In genomic region chr18:80037300-80037699, GRCh38 we compare ENCODE assay signal across 21 cellular contexts.
"Had no signal": no experiment of that assay in that cellular context is flagged by ENCODE, and none has a peak within 500 bp of the region (broad histone marks: within the 10 kb centered on the region; RNA-seq: fewer than 3 reads in every experiment).

No MANE protein-coding gene starts in this region.

- H3K27ac Mint-ChIP-seq: memory B cell; mesothelial cell of epicardium; natural killer cell; stimulated activated effector memory CD8-positive, alpha-beta T cell treated with anti-CD3 and anti-CD28 coated beads, Interleukin-12 subunit alpha, Interleukin-12 subunit beta, amount 100 ng/mL, for 72 hours; type B pancreatic cell had no signal

- H3K27me3 Mint-ChIP-seq: memory B cell, type B pancreatic cell had no signal

- FAIRE-seq: endometrium had no signal

- H3K9me3 Mint-ChIP-seq: mesothelial cell of epicardium, natural killer cell had no signal

- DNase-seq: cortex of kidney; effector memory CD4-positive, alpha-beta T cell; gastrocnemius medialis; kidney; left cardiac atrium; left ventricle myocardium inferior; lower lobe of right lung; natural killer cell; psoas muscle; retina; right lobe of liver; stimulated activated CD4-positive, alpha-beta T cell treated with anti-CD3 and anti-CD28 coated beads, Interleukin-4, amount 100 ng/mL, for 1 hour; stimulated activated CD8-positive, alpha-beta memory T cell treated with anti-CD3 and anti-CD28 coated beads, Interleukin-4, amount 100 ng/mL, for 48 hours; stimulated activated naive CD8-positive, alpha-beta T cell treated with anti-CD3 and anti-CD28 coated beads, Interleukin-15, Interleukin-2, amounts not matched to agents 100 U/mL and 50 U/mL, for 24 hours; thyroid gland; uterus had no signal

- H3K4me3 Mint-ChIP-seq: memory B cell; mesothelial cell of epicardium; natural killer cell; stimulated activated effector memory CD8-positive, alpha-beta T cell treated with anti-CD3 and anti-CD28 coated beads, Interleukin-12 subunit alpha, Interleukin-12 subunit beta, amount 100 ng/mL, for 72 hours; type B pancreatic cell had no signal

- H3K36me3 Mint-ChIP-seq: natural killer cell had no signal
